ENCODE assay signal across 9 cellular contexts in the genomic region with DNA sequence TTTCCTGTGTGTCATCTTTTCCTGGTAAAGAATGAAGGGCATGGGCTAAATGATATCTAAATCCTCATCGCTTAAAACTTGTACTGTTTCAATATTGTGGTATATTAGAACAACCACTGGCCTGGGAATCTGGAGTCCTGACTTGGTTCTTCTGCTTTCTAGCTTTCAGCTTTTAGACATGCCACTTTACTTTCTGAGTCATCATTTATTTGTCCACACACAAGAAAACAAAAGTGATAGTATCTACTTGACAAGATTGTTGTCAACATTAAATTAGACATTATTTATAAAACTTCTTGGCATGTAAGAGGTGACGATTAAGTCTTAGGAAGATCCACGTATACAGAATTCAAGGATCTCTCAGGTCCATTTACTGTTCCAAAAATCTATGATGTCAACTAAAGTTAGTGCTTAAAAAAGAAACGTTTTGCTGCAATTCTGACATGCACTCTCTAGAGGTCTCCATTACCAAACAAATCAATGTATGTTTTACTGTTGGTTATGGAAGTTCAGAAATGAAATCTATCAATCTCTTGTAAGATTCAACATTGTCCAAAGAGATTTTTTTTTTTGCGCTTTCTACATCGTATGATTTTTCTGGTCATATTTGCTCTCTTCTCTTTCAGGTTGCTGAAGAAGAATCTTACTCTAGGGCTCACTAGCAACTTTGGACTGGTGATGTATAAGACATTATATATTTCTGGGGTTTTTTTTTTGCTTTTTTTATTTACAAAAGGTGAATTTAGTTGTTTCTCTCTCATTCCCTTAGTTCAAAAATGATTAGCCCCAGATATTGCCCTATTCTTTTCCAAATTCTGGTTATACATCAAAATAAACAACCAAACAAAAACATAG. TPM values are rescaled to one million over a fixed set of nuclear protein-coding genes. Genes with fewer than 3 reads are reported as not detected.
DNase-seq lines count a peak whose midpoint lies in the region; ATAC-seq and TF ChIP-seq lines count a peak whose summit lies in the region.
"Had no signal": no experiment of that assay in that cellular context is flagged by ENCODE, and none has a peak within 500 bp of the region (broad histone marks: within the 10 kb centered on the region; RNA-seq: fewer than 3 reads in every experiment).

No MANE protein-coding gene starts in this region.

- H3K4me1 ChIP-seq in DND-41 (ENCODE audit: insufficient read depth, low read length) (no peaks in the 10 kb centered on the region), mesenchymal stem cell (ENCODE audit: control insufficient read depth, insufficient read depth, low read depth, low read length) (no peaks in the 10 kb centered on the region)

- H3K18ac ChIP-seq in mesenchymal stem cell (ENCODE audit: low read depth in 1 of 2, low read length in 2 of 2): no peak overlapping the region

- H4K91ac ChIP-seq in mesenchymal stem cell (ENCODE audit: low read length): no peak overlapping the region

- no peaks in the 10 kb centered on the region for H3K79me1 ChIP-seq in mesenchymal stem cell (replicated peaks; ENCODE audit: low read length, poor library complexity, severe bottlenecking)

- no peaks in the 10 kb centered on the region for H3K27me3 ChIP-seq in DND-41 (ENCODE audit: insufficient read depth, low read length, poor library complexity)
- no peaks in the 10 kb centered on the region for H3K27me3 ChIP-seq in mesenchymal stem cell (ENCODE audit: control insufficient read depth in 1 of 2, insufficient read depth in 1 of 2, low read length in 2 of 2)

- DNase-seq in DND-41: no peak
- peak; percentile 38 for DNase-seq in mesenchymal stem cell
- no peak for DNase-seq in stimulated activated naive CD8-positive, alpha-beta T cell treated with anti-CD3 and anti-CD28 coated beads, Interleukin-15, Interleukin-2, amounts not matched to agents 100 U/mL and 50 U/mL, for 24 hours
- no peak for DNase-seq in activated effector memory CD4-positive, alpha-beta T cell treated with Interleukin-2 at 50 U/mL for 16 hours
- DNase-seq: activated naive CD4-positive, alpha-beta T cell treated with anti-CD3 and anti-CD28 coated beads, Interleukin-2, amount 10 ng/mL, durations not matched to agents 7 days and 5 days had no signal

- H3K14ac ChIP-seq in mesenchymal stem cell (ENCODE audit: low read length in 2 of 2): no peak overlapping the region

- no peaks in the 10 kb centered on the region for H3K79me2 ChIP-seq in DND-41 (ENCODE audit: insufficient read depth, low read length)

- WGBS in mesenchymal stem cell: 100% methylated on average over 2 of the region's 6 CpGs

- no peak overlapping the region for H2BK120ac ChIP-seq in mesenchymal stem cell (ENCODE audit: low read depth, low read length)

- H3K36me3 ChIP-seq in DND-41 (ENCODE audit: insufficient read depth, low read length) (no peaks in the 10 kb centered on the region), mesenchymal stem cell (ENCODE audit: control insufficient read depth in 1 of 2, insufficient read depth in 2 of 2, low read depth in 1 of 2, low read length in 2 of 2) (no peaks in the 10 kb centered on the region)

- no peaks in the 10 kb centered on the region for H4K20me1 ChIP-seq in DND-41 (ENCODE audit: insufficient read depth, low read length)

- TF ChIP-seq CTCF in DND-41 (IDR thresholded peaks at IDR 0.05; ENCODE audit: borderline replicate concordance, extremely low read depth, low read length, poor library complexity, severe bottlenecking) (peak; percentile 51), LNCAP (IDR thresholded peaks at IDR 0.05) (peak; percentile 64), VCaP (conservative IDR thresholded peaks at IDR 0.05) (peak; percentile 75)

- H2AFZ ChIP-seq in DND-41 (ENCODE audit: low read depth, low read length) (no peak overlapping the region), mesenchymal stem cell (ENCODE audit: low read depth, low read length) (no peak overlapping the region)

- no peak overlapping the region for H2BK5ac ChIP-seq in mesenchymal stem cell (ENCODE audit: low read depth, low read length, poor library complexity, severe bottlenecking)

- no peak overlapping the region for H3K23ac ChIP-seq in mesenchymal stem cell (ENCODE audit: low read length in 2 of 2)

- H3K9ac ChIP-seq in DND-41 (ENCODE audit: low read depth, low read length) (no peak overlapping the region), mesenchymal stem cell (ENCODE audit: low read length) (no peak overlapping the region)

- no peak overlapping the region for H2BK12ac ChIP-seq in mesenchymal stem cell (ENCODE audit: low read length in 2 of 2)

- H3K4me2 ChIP-seq in DND-41 (ENCODE audit: insufficient read depth, low read length) (no peak overlapping the region), mesenchymal stem cell (ENCODE audit: low read length, poor library complexity, severe bottlenecking) (no peak overlapping the region)

- ATAC-seq in DND-41 (ENCODE audit: insufficient read depth, low read depth) (no peak), GM19035 (IDR thresholded peaks at IDR 0.05; ENCODE audit: unreplicated experiment) (no peak), GM21381 (IDR thresholded peaks at IDR 0.05; ENCODE audit: unreplicated experiment) (no peak)
- ATAC-seq in stimulated activated naive CD8-positive, alpha-beta T cell treated with anti-CD3 and anti-CD28 coated beads, Interleukin-15, Interleukin-2, amounts not matched to agents 100 U/mL and 50 U/mL, for 24 hours: no peak

- no peak overlapping the region for H3K4ac ChIP-seq in mesenchymal stem cell (ENCODE audit: low read depth in 1 of 2, low read length in 2 of 2)

- no peak overlapping the region for H2AK5ac ChIP-seq in mesenchymal stem cell (ENCODE audit: low read length, severe bottlenecking)

- H3K9me3 ChIP-seq in DND-41 (ENCODE audit: insufficient read depth, low read length, severe bottlenecking) (no peaks in the 10 kb centered on the region), mesenchymal stem cell (ENCODE audit: control insufficient read depth, low read length) (no peaks in the 10 kb centered on the region)

- H4K8ac ChIP-seq in mesenchymal stem cell (ENCODE audit: low read length): no peak overlapping the region

- H2BK15ac ChIP-seq in mesenchymal stem cell (ENCODE audit: low read depth, poor library complexity, severe bottlenecking): no peak overlapping the region

- H3K4me3 ChIP-seq in DND-41 (ENCODE audit: low read depth in 1 of 2, low read length in 2 of 2) (no peak overlapping the region), mesenchymal stem cell (ENCODE audit: insufficient read depth in 1 of 2, low read depth in 1 of 2, low read length in 2 of 2) (no peak overlapping the region)

- no peak overlapping the region for H3K27ac ChIP-seq in DND-41 (ENCODE audit: low read length)
- no peak overlapping the region for H3K27ac ChIP-seq in VCaP
- H3K27ac ChIP-seq in mesenchymal stem cell (ENCODE audit: low read length, poor library complexity, severe bottlenecking): no peak overlapping the region

RNA-seq across cellular contexts. Expression of a gene that starts 53.6 kb away (rescaled TPM):
- 0.87 TPM for polyA plus RNA-seq in mesenchymal stem cell (2013, experiment 1 of 2)
- polyA plus RNA-seq in mesenchymal stem cell (2013, experiment 2 of 2): 1.2 TPM
